24 cellular contexts compared by ENCODE assay signal in genomic region chr12:38465020-38465419, GRCh38.
"Had no signal": no experiment of that assay in that cellular context is flagged by ENCODE, and none has a peak within 500 bp of the region (broad histone marks: within the 10 kb centered on the region; RNA-seq: fewer than 3 reads in every experiment).

No MANE protein-coding gene starts in this region.

- ATAC-seq: activated CD4-positive, CD25-positive, alpha-beta regulatory T cell treated with anti-CD3 and anti-CD28 coated beads, Interleukin-2, amount 50 U/mL, for 24 hours; activated CD8-positive, alpha-beta T cell treated with anti-CD3 and anti-CD28 coated beads, Interleukin-2, amount 10 ng/mL, durations not matched to agents 7 days and 5 days; body of pancreas; heart left ventricle; left cardiac atrium; pancreas; psoas muscle had no signal

- H3K27me3 ChIP-seq: body of pancreas, cardiac muscle cell, heart left ventricle, pancreas, right atrium auricular region, spleen, testis, uterus had no signal

- H3K36me3 Mint-ChIP-seq: activated naive CD4-positive, alpha-beta T cell treated with anti-CD3 and anti-CD28 coated beads, Interleukin-2, amount 50 U/mL, for 24 hours; memory B cell had no signal

- H3K4me1 ChIP-seq: body of pancreas, heart left ventricle, pancreas, psoas muscle, right atrium auricular region, spleen, testis, uterus had no signal

- H3K9me3 Mint-ChIP-seq: activated CD4-positive, alpha-beta T cell treated with anti-CD3 and anti-CD28 coated beads, Interleukin-2, amount 10 ng/mL, durations not matched to agents 24 days and 14 days; activated naive CD4-positive, alpha-beta T cell treated with anti-CD3 and anti-CD28 coated beads, Interleukin-2, amount 50 U/mL, for 24 hours; nephron had no signal

- DNase-seq: activated CD4-positive, alpha-beta T cell treated with anti-CD3 and anti-CD28 coated beads, Interleukin-2, amount 10 ng/mL, durations not matched to agents 24 days and 14 days; activated CD8-positive, alpha-beta T cell treated with anti-CD3 and anti-CD28 coated beads, Interleukin-2, amount 10 ng/mL, durations not matched to agents 7 days and 5 days; activated gamma-delta T cell; anterior cingulate cortex; body of pancreas; cortex of kidney; heart left ventricle; islet precursor cell; left cardiac atrium; pancreas; psoas muscle; spleen; stimulated activated CD4-positive, alpha-beta T cell treated with anti-CD3 and anti-CD28 coated beads, Interleukin-4, amount 100 ng/mL, for 1 hour; stimulated activated naive CD4-positive, alpha-beta T cell; testis; uterus had no signal

- H3K27me3 Mint-ChIP-seq: activated CD4-positive, alpha-beta T cell treated with anti-CD3 and anti-CD28 coated beads, Interleukin-2, amount 10 ng/mL, durations not matched to agents 24 days and 14 days; activated naive CD4-positive, alpha-beta T cell treated with anti-CD3 and anti-CD28 coated beads, Interleukin-2, amount 50 U/mL, for 24 hours; memory B cell had no signal

- H3K4me3 Mint-ChIP-seq: activated CD4-positive, alpha-beta T cell treated with anti-CD3 and anti-CD28 coated beads, Interleukin-2, amount 10 ng/mL, durations not matched to agents 24 days and 14 days; activated CD8-positive, alpha-beta T cell treated with anti-CD3 and anti-CD28 coated beads, Interleukin-2, amount 10 ng/mL, durations not matched to agents 7 days and 5 days; activated naive CD4-positive, alpha-beta T cell treated with anti-CD3 and anti-CD28 coated beads, Interleukin-2, amount 50 U/mL, for 24 hours; activated T-helper 1 cell treated with anti-CD3 and anti-CD28 coated beads, Interleukin-12 subunit alpha, Interleukin-12 subunit beta, Interleukin-2, Interleukin-4 antibody, amounts not matched to agents 30 ng/mL and 10 ng/mL and 1 ng/mL, durations not matched to agents 14 hours and 24 hours and 36 hours; memory B cell; nephron had no signal

- H3K27ac Mint-ChIP-seq: activated CD4-positive, alpha-beta T cell treated with anti-CD3 and anti-CD28 coated beads, Interleukin-2, amount 10 ng/mL, durations not matched to agents 24 days and 14 days; activated CD8-positive, alpha-beta T cell treated with anti-CD3 and anti-CD28 coated beads, Interleukin-2, amount 10 ng/mL, durations not matched to agents 7 days and 5 days; activated naive CD4-positive, alpha-beta T cell treated with anti-CD3 and anti-CD28 coated beads, Interleukin-2, amount 50 U/mL, for 24 hours; activated T-helper 1 cell treated with anti-CD3 and anti-CD28 coated beads, Interleukin-12 subunit alpha, Interleukin-12 subunit beta, Interleukin-2, Interleukin-4 antibody, amounts not matched to agents 30 ng/mL and 10 ng/mL and 1 ng/mL, durations not matched to agents 14 hours and 24 hours and 36 hours; memory B cell; nephron had no signal

- H3K27ac ChIP-seq: body of pancreas, cardiac muscle cell, heart left ventricle, pancreas, psoas muscle, right atrium auricular region, spleen, testis, uterus, VCaP had no signal

- H3K36me3 ChIP-seq: cardiac muscle cell, heart left ventricle, pancreas, right atrium auricular region, spleen, uterus had no signal

- H3K4me1 Mint-ChIP-seq: activated CD4-positive, alpha-beta T cell treated with anti-CD3 and anti-CD28 coated beads, Interleukin-2, amount 10 ng/mL, durations not matched to agents 24 days and 14 days; activated naive CD4-positive, alpha-beta T cell treated with anti-CD3 and anti-CD28 coated beads, Interleukin-2, amount 50 U/mL, for 24 hours; memory B cell; nephron had no signal

- H3K9me3 ChIP-seq: body of pancreas, heart left ventricle, pancreas, psoas muscle, right atrium auricular region, spleen, testis, uterus had no signal

- H3K4me3 ChIP-seq: body of pancreas, cardiac muscle cell, heart left ventricle, pancreas, psoas muscle, right atrium auricular region, spleen, testis, uterus had no signal
